In the genomic region with DNA sequence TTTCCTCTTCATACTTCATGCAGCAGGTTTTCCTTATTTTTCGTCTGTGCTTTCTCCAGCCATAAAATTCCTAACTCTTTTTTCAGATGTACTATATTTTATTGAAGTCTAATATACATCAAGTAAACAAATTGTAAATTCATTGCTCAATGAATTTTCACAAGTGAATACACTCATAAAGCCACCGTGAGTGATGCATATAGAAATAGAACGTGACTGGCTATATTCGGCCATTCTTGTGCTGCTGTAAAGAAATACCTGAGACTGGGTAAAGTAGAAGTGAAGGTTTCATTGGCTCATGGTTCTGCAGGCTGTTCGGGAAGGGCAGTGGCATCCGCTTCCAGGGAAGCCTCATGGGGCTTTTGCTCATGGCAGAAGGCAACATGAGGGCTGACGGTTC, we compare ENCODE assay signal across 8 cellular contexts.
"Had no signal": no experiment of that assay in that cellular context is flagged by ENCODE, and none has a peak within 500 bp of the region (broad histone marks: within the 10 kb centered on the region; RNA-seq: fewer than 3 reads in every experiment).

No MANE protein-coding gene starts in this region.

- H3K4me3 ChIP-seq: GM12878 had no signal

- ATAC-seq: GM12878 had no signal

- FAIRE-seq: G401.6, GM12878, GM12891, GM12892, GM18507, GM19239 had no signal

- DNase-seq: GDM1, GF-D8 had no signal
